ENCODE assay signal across 17 cellular contexts in genomic region chr20:49833483-49833882, GRCh38.
"Had no signal": no experiment of that assay in that cellular context is flagged by ENCODE, and none has a peak within 500 bp of the region (broad histone marks: within the 10 kb centered on the region; RNA-seq: fewer than 3 reads in every experiment).

No MANE protein-coding gene starts in this region.

- H2AFZ ChIP-seq: hepatocyte had no signal

- H3K4me2 ChIP-seq: hepatocyte had no signal

- H3K9me3 Mint-ChIP-seq: activated naive CD4-positive, alpha-beta T cell treated with anti-CD3 and anti-CD28 coated beads, Interleukin-2, amount 50 U/mL, for 24 hours; natural killer cell; stimulated activated naive CD8-positive, alpha-beta T cell treated with anti-CD3 and anti-CD28 coated beads, Interleukin-15, Interleukin-2, amounts not matched to agents 100 ng/mL and 50 ng/mL, for 24 hours; type B pancreatic cell had no signal

- H3K9me3 ChIP-seq: right atrium auricular region had no signal

- H3K27ac Mint-ChIP-seq: activated CD8-positive, alpha-beta memory T cell treated with anti-CD3 and anti-CD28 coated beads, Interleukin-2, amount 10 ng/mL, durations not matched to agents 7 days and 5 days; activated naive CD4-positive, alpha-beta T cell treated with anti-CD3 and anti-CD28 coated beads, Interleukin-2, amount 50 U/mL, for 24 hours; stimulated activated naive CD8-positive, alpha-beta T cell treated with anti-CD3 and anti-CD28 coated beads, Interleukin-15, Interleukin-2, amounts not matched to agents 100 ng/mL and 50 ng/mL, for 24 hours; type B pancreatic cell had no signal

- H3K4me1 Mint-ChIP-seq: activated CD8-positive, alpha-beta memory T cell treated with anti-CD3 and anti-CD28 coated beads, Interleukin-2, amount 10 ng/mL, durations not matched to agents 7 days and 5 days had no signal

- H3K27ac ChIP-seq: right atrium auricular region had no signal

- H3K79me2 ChIP-seq: hepatocyte had no signal

- DNase-seq: activated CD4-positive, alpha-beta T cell treated with anti-CD3 and anti-CD28 coated beads, Interleukin-2, amount 50 U/mL, for 48 hours; activated CD8-positive, alpha-beta memory T cell treated with anti-CD3 and anti-CD28 coated beads, Interleukin-2, amount 10 ng/mL, durations not matched to agents 7 days and 5 days; activated effector memory CD4-positive, alpha-beta T cell treated with Interleukin-2 at 50 U/mL for 16 hours; activated T-cell treated with anti-CD3 and anti-CD28 coated beads, Interleukin-2, amount 50 U/mL, for 1 hour; caudate nucleus; mesenchymal stem cell; natural killer cell; occipital lobe; small intestine; stimulated activated CD4-positive, alpha-beta T cell treated with anti-CD3 and anti-CD28 coated beads, Interleukin-4, amount 100 ng/mL, for 4 hours; stimulated activated CD8-positive, alpha-beta memory T cell treated with anti-CD3 and anti-CD28 coated beads, Interleukin-4, amount 100 ng/mL, for 48 hours had no signal

- H3K27me3 ChIP-seq: hepatocyte, right atrium auricular region had no signal

- ATAC-seq: activated CD4-positive, CD25-positive, alpha-beta regulatory T cell treated with anti-CD3 and anti-CD28 coated beads, Interleukin-2, amount 50 U/mL, for 24 hours; activated CD8-positive, alpha-beta memory T cell treated with anti-CD3 and anti-CD28 coated beads, Interleukin-2, amount 10 ng/mL, durations not matched to agents 7 days and 5 days; natural killer cell had no signal

- H3K4me3 ChIP-seq: hepatocyte, right atrium auricular region had no signal

- H3K27me3 Mint-ChIP-seq: activated CD8-positive, alpha-beta memory T cell treated with anti-CD3 and anti-CD28 coated beads, Interleukin-2, amount 10 ng/mL, durations not matched to agents 7 days and 5 days; activated naive CD4-positive, alpha-beta T cell treated with anti-CD3 and anti-CD28 coated beads, Interleukin-2, amount 50 U/mL, for 24 hours; stimulated activated naive CD8-positive, alpha-beta T cell treated with anti-CD3 and anti-CD28 coated beads, Interleukin-15, Interleukin-2, amounts not matched to agents 100 ng/mL and 50 ng/mL, for 24 hours; type B pancreatic cell had no signal

- H3K4me3 Mint-ChIP-seq: activated CD8-positive, alpha-beta memory T cell treated with anti-CD3 and anti-CD28 coated beads, Interleukin-2, amount 10 ng/mL, durations not matched to agents 7 days and 5 days; activated naive CD4-positive, alpha-beta T cell treated with anti-CD3 and anti-CD28 coated beads, Interleukin-2, amount 50 U/mL, for 24 hours; natural killer cell; stimulated activated naive CD8-positive, alpha-beta T cell treated with anti-CD3 and anti-CD28 coated beads, Interleukin-15, Interleukin-2, amounts not matched to agents 100 ng/mL and 50 ng/mL, for 24 hours; type B pancreatic cell had no signal

- H3K4me1 ChIP-seq: right atrium auricular region had no signal
